In genomic region chr13:95188128-95188527, GRCh38 we compare ENCODE assay signal across 18 cellular contexts.
DNase-seq lines count a peak whose midpoint lies in the region; ATAC-seq and TF ChIP-seq lines count a peak whose summit lies in the region.
"Had no signal": no experiment of that assay in that cellular context is flagged by ENCODE, and none has a peak within 500 bp of the region (broad histone marks: within the 10 kb centered on the region; RNA-seq: fewer than 3 reads in every experiment).

No MANE protein-coding gene starts in this region.

- no peaks in the 10 kb centered on the region for H3K9me3 Mint-ChIP-seq in WTC11
- H3K9me3 Mint-ChIP-seq: CD8-positive, alpha-beta memory T cell had no signal

- H3K14ac ChIP-seq in IMR-90 (replicated peaks; ENCODE audit: low read depth, low read length) = no peak overlapping the region

- no peak for TF ChIP-seq POLR2A in IMR-90 (IDR thresholded peaks at IDR 0.05; ENCODE audit: low read depth, low read length)

- no peak overlapping the region for H3K4ac ChIP-seq in IMR-90 (ENCODE audit: low read depth, low read length)

- H3K56ac ChIP-seq in IMR-90 (ENCODE audit: extremely low read depth, insufficient read depth, low read length) = no peak overlapping the region

- TF ChIP-seq RAD21 in IMR-90 (IDR thresholded peaks at IDR 0.05; ENCODE audit: low read length) = no peak

- no peaks in the 10 kb centered on the region for H3K36me3 Mint-ChIP-seq in WTC11

- H4K91ac ChIP-seq in IMR-90 (ENCODE audit: insufficient read depth, low read depth, low read length) = no peak overlapping the region

- peaks cover 5 to 51% of the 10 kb centered on the region in 2 experiments for H3K79me1 ChIP-seq in IMR-90 (ENCODE audit: low read depth in 1 of 2, low read length in 2 of 2)

- no peak overlapping the region for H3K27ac ChIP-seq in IMR-90 (ENCODE audit: insufficient read depth, low read length)
- peak overlapping the region; percentile 32 for H3K27ac ChIP-seq in psoas muscle

- peak overlapping the region; percentile 4; the same call in 1 of the 2 replicates for H3K4me3 Mint-ChIP-seq in WTC11

- no peak overlapping the region for H2BK20ac ChIP-seq in IMR-90 (ENCODE audit: low read depth, low read length)

- no peak overlapping the region for H2AFZ ChIP-seq in IMR-90 (replicated peaks; ENCODE audit: low read length, poor library complexity)

- no peak overlapping the region for H3K27ac Mint-ChIP-seq in WTC11

- no peaks in the 10 kb centered on the region for H3K9me1 ChIP-seq in IMR-90 (ENCODE audit: insufficient read depth, low read length)

- H2BK15ac ChIP-seq in IMR-90 (ENCODE audit: low read depth, low read length) = no peak overlapping the region

- POLR2A ChIA-PET in IMR-90 (lab: Charles Lee; ENCODE audit: unreplicated experiment) (no interaction called here), WTC11 (lab: Charles Lee) (no interaction called here)

- H3K36me3 ChIP-seq in IMR-90 (ENCODE audit: control insufficient read depth, insufficient read depth, low read length) (peaks cover 27% of the 10 kb centered on the region), psoas muscle (ENCODE audit: insufficient read depth in 1 of 2, low read depth in 1 of 2) (peaks cover 0 to 16% of the 10 kb centered on the region in 2 donors)

- H3K27me3 ChIP-seq in IMR-90 (ENCODE audit: control insufficient read depth, insufficient read depth, low read length) = no peaks in the 10 kb centered on the region
- H3K27me3 ChIP-seq in psoas muscle (ENCODE audit: insufficient read depth in 3 of 3, low read length in 2 of 3) = no peaks in the 10 kb centered on the region
- H3K27me3 ChIP-seq: BLaER1 treated with 17β-estradiol and CSF1 and Interleukin-3, amounts not matched to agents 10 nM and 100 nM had no signal

- ATAC-seq in IMR-90 (ENCODE audit: low read depth) (no peak), WTC11 (no peak), psoas muscle (peak; percentile 24 to 81 (median 54)), GM21825 (IDR thresholded peaks at IDR 0.05; ENCODE audit: unreplicated experiment) (no peak)
- ATAC-seq: Panc1, Right ventricle myocardium inferior had no signal

- H2AK9ac ChIP-seq in IMR-90 (replicated peaks; ENCODE audit: low read depth, low read length, poor library complexity) = no peak overlapping the region

- no peak overlapping the region for H4K5ac ChIP-seq in IMR-90 (ENCODE audit: low read depth, low read length)

- dilution Hi-C loops in IMR-90 (cut with HindIII; ENCODE audit: low sequenced_read_pairs, unreplicated experiment) = no loop called here

- H3K18ac ChIP-seq in IMR-90 (ENCODE audit: low read depth, low read length) = no peak overlapping the region

- in situ Hi-C loops in IMR-90 (cut with MboI; ENCODE audit: low sequenced_read_pairs) = no loop called here

- no peak overlapping the region for H4K8ac ChIP-seq in IMR-90 (ENCODE audit: low read depth in 2 of 2, low read length in 2 of 2)

- CTCF ChIA-PET in IMR-90 (lab: Yijun Ruan, JAX) (interaction anchor here (0.6 to 4.5 kb wide), 4 partner anchors 110 to 377 kb away, joined by 6 to 22 read pairs (median 12); no protein-coding TSS in a partner anchor), WTC11 (lab: Charles Lee) (interaction anchor here (0.8 to 6.1 kb wide), 5 partner anchors 60 to 527 kb away, joined by 4 to 388 read pairs (median 13); partner anchors contain the start of gene CLDN10)

- H3K9ac ChIP-seq in IMR-90 (ENCODE audit: low read depth, low read length) = no peak overlapping the region
- H3K9ac ChIP-seq: BLaER1 treated with 17β-estradiol and CSF1 and Interleukin-3, amounts not matched to agents 10 nM and 100 nM had no signal

- no peak overlapping the region for H3K4me2 ChIP-seq in IMR-90 (ENCODE audit: low read depth, low read length)
- H3K4me2 ChIP-seq: BLaER1 treated with 17β-estradiol and CSF1 and Interleukin-3, amounts not matched to agents 10 nM and 100 nM had no signal

- H3K27me3 Mint-ChIP-seq in WTC11 (ENCODE audit: low read depth) = no peaks in the 10 kb centered on the region
- H3K27me3 Mint-ChIP-seq: CD8-positive, alpha-beta memory T cell had no signal

- BruUV-seq in IMR-90 (replicated peaks; lab: Mats Ljungman, UMichigan) = no TSS peak

- no peak overlapping the region for H3K23ac ChIP-seq in IMR-90 (ENCODE audit: low read depth, low read length)

- H2BK120ac ChIP-seq in IMR-90 (ENCODE audit: low read depth, low read length) = no peak overlapping the region

- H3K9me3 ChIP-seq in IMR-90 (ENCODE audit: control insufficient read depth, insufficient read depth, low read length) = no peaks in the 10 kb centered on the region
- no peaks in the 10 kb centered on the region for H3K9me3 ChIP-seq in psoas muscle

- H3K4me1 Mint-ChIP-seq in WTC11 = peaks cover 6% of the 10 kb centered on the region

- intact Hi-C loops in IMR-90 (cut with micrococcal nuclease) (loop anchor here (2.0 kb wide), 1 partner anchor 291 kb away; no protein-coding TSS in a partner anchor), psoas muscle (cut with DNase I) (no loop called here)

- no peak for DNase-seq in IMR-90
- no peak for DNase-seq in WTC11 (ENCODE audit: low spot score)
- DNase-seq in fibroblast of mammary gland (ENCODE audit: low read depth) = peak; percentile 8
- DNase-seq in psoas muscle = no peak
- DNase-seq in NCI-H748 treated with DMSO at 0.1 percent for 48 hours (lab: John Stamatoyannopoulos, UW) = no peak
- no peak for DNase-seq in retina
- DNase-seq: CD8-positive, alpha-beta memory T cell; DMS53; Karpas-422; NCI-H1092 treated with DMSO at 0.1 percent for 48 hours; NCI-H2081; NCI-H2171 treated with DMSO at 0.1 percent for 48 hours; NCI-H446; NCI-H526 treated with DMSO at 0.1 percent for 48 hours had no signal

- H3K4me1 ChIP-seq in IMR-90 (ENCODE audit: control insufficient read depth, insufficient read depth, low read length) (peaks cover 9% of the 10 kb centered on the region; the same call in 1 of the 2 replicates), psoas muscle (peaks cover 23% of the 10 kb centered on the region)

- no peak overlapping the region for H2AK5ac ChIP-seq in IMR-90 (ENCODE audit: low read depth, low read length)

- H4K20me1 ChIP-seq in IMR-90 (ENCODE audit: insufficient read depth, low read length) = no peaks in the 10 kb centered on the region

- H3K4me3 ChIP-seq in IMR-90 (ENCODE audit: insufficient read depth, low read depth, low read length) (no peak overlapping the region), fibroblast of mammary gland (ENCODE audit: control insufficient read depth, low read depth, low read length) (no peak overlapping the region), psoas muscle (no peak overlapping the region)
- H3K4me3 ChIP-seq: BLaER1 treated with 17β-estradiol and CSF1 and Interleukin-3, amounts not matched to agents 10 nM and 100 nM had no signal

- H2BK5ac ChIP-seq in IMR-90 (ENCODE audit: low read depth, low read length, poor library complexity, severe bottlenecking) = no peak overlapping the region

- 100% methylated on average over 1 of the region's 7 CpGs; no CpG with 5 or more reads in 1 of the 2 experiments for WGBS in IMR-90 (ENCODE audit: extremely low coverage in 2 of 2, insufficient read length in 1 of 2), 2 experiments
- WGBS in psoas muscle, 3 donors = 45 to 49% (median 49%) methylated on average over 7 of the region's 7 CpGs

- TF ChIP-seq CTCF in IMR-90 (conservative IDR thresholded peaks at IDR 0.05; ENCODE audit: low read depth, low read length) = no peak
- TF ChIP-seq CTCF in WTC11 (IDR thresholded peaks at IDR 0.05) = no peak
- TF ChIP-seq CTCF in fibroblast of mammary gland (conservative IDR thresholded peaks at IDR 0.05; ENCODE audit: control insufficient read depth, insufficient read depth, low read depth, low read length) = no peak
- TF ChIP-seq CTCF in psoas muscle (IDR thresholded peaks at IDR 0.05) = no peak

TF ChIP-seq in IMR-90, 13 proteins besides CTCF, POLR2A, EP300 and RAD21:
- TF ChIP-seq USF2 (IDR thresholded peaks at IDR 0.05; ENCODE audit: low read depth, low read length) (peak; percentile 23; the same call in 1 of the 2 replicates), SMC3 (IDR thresholded peaks at IDR 0.05; ENCODE audit: low read depth, low read length) (no peak), CEBPB (IDR thresholded peaks at IDR 0.05; ENCODE audit: low read depth, low read length) (no peak)

TF ChIP-seq in WTC11, 78 proteins besides CTCF, POLR2A, EP300 and RAD21 (continues in another document):
- TF ChIP-seq MXD4 (CRISPR knock-in tag; IDR thresholded peaks at IDR 0.05; ENCODE audit: borderline replicate concordance) (no peak), CBFB (CRISPR knock-in tag; IDR thresholded peaks at IDR 0.05; ENCODE audit: low read depth) (no peak), NR3C1 (CRISPR knock-in tag; conservative IDR thresholded peaks at IDR 0.05; ENCODE audit: low read depth) (no peak), USF1 (CRISPR knock-in tag; IDR thresholded peaks at IDR 0.05) (no peak), AFF4 (CRISPR knock-in tag; IDR thresholded peaks at IDR 0.05; ENCODE audit: borderline replicate concordance) (no peak)

Comparison
In these comparisons a context has a peak if more than half of its experiments do, and no peak if none do; other contexts are left out.
1. ATAC-seq: peak in psoas muscle (4 of 4); none in IMR-90 (single experiment), WTC11 (single experiment) and GM21825 (single experiment).